ENCODE assay signal across 8 cellular contexts in the genomic region with DNA sequence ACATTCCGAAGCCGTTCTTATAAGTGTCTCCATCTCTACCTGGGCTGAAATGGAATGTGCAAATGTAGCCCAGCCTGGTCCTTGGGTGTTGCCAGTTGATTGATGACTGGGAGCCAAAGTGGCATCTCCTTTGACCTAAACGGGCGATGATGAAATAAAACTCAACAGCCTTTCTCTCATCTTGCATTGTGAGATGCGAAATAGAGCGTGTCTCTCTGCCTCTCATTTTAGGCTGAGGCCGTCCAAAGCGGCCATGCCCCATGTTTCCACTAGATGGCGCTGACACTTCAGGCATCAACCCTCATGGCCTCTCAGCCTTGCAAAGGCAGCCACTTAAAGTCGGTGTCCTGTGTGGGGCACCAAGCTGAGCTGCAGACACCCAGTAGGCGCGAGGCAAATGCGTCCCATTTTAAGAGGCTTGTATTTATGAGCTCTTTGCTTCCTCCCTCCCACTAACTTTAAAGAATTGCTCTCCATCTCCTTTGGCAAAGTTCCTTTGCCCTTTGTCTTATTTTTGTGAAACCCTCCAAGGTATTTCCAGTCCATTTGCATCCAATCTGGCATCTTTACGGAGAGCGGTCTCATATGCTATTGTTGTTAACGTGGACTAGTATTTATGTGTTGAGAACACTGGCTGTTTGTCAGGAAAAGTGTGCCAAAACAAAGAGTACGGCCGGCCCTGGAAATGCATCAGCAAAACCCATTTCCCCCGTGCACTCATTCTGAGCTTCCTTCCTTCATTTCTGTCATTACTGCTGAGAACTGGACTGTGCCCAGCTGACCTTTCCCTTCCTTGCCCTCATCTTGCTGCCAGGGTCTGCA. TPM values are rescaled to one million over a fixed set of nuclear protein-coding genes. Genes with fewer than 3 reads are reported as not detected.
A peak's percentile ranks its signal among the peaks of the same experiment; 100 is the strongest.
DNase-seq lines count a peak whose midpoint lies in the region; ATAC-seq and TF ChIP-seq lines count a peak whose summit lies in the region.

No MANE protein-coding gene starts in this region.

- H3K27me3 ChIP-seq in right lobe of liver: no peaks in the 10 kb centered on the region

- H3K27ac ChIP-seq in cingulate gyrus (ENCODE audit: low read depth, low read length): peak overlapping the region; percentile 81
- H3K27ac ChIP-seq in right lobe of liver: no peak overlapping the region

- no peak for TF ChIP-seq POLR2A in right lobe of liver (IDR thresholded peaks at IDR 0.05)

- WGBS in right lobe of liver (ENCODE audit: insufficient coverage, low coverage, low lambda C conversion rate, missing lambda C conversion rate): 22% methylated on average over 13 of the region's 19 CpGs

- H3K36me3 ChIP-seq in right lobe of liver: no peaks in the 10 kb centered on the region

- DNase-seq in AG09319 (ENCODE audit: extremely low read depth, low read depth) (peak; percentile 44), NCI-H510A treated with DMSO at 0.1 percent for 48 hours (lab: John Stamatoyannopoulos, UW) (peak; percentile 78), right lobe of liver (peak; percentile 78 to 85 (median 82))
- DNase-seq in activated CD4-positive, alpha-beta T cell treated with anti-CD3 and anti-CD28 coated beads for 48 hours: peak; percentile 91
- peak; percentile 51 to 81 (median 71) for DNase-seq in stimulated activated CD4-positive, alpha-beta T cell treated with anti-CD3 and anti-CD28 coated beads, TNF-alpha, amount 100 ng/mL, for 1 hour (ENCODE audit: low read depth in 3 of 3, low spot score in 1 of 3)

- H3K4me1 ChIP-seq in right lobe of liver: peaks cover 0 to 4% (median 0%) of the 10 kb centered on the region in 4 donors

- no peaks in the 10 kb centered on the region for H3K9me3 ChIP-seq in right lobe of liver

- TF ChIP-seq CTCF in AG09319 (IDR thresholded peaks at IDR 0.05; ENCODE audit: low read depth, low read length) (peak; percentile 98), right lobe of liver (IDR thresholded peaks at IDR 0.05) (peak; percentile 96 to 99 (median 98))

- peak; percentile 84 for ATAC-seq in GM18909 (IDR thresholded peaks at IDR 0.05; ENCODE audit: poor library complexity, unreplicated experiment)
- peak; percentile 77 for ATAC-seq in HG03196 (IDR thresholded peaks at IDR 0.05; ENCODE audit: unreplicated experiment)
- ATAC-seq in right lobe of liver: peak; percentile 97 to 99 (median 98)

- intact Hi-C loops in right lobe of liver (cut with DNase I): loop anchor here (10.0 kb wide), 3 partner anchors 58 to 298 kb away; no protein-coding TSS in a partner anchor

- H3K4me3 ChIP-seq in right lobe of liver: no peak overlapping the region

RNA-seq across cellular contexts. Expression of gene GPRC5A, which starts 25.0 kb away (rescaled TPM):
- under 1 TPM; 0.35 to 0.80 (median 0.44) TPM for total RNA-seq in right lobe of liver

RNA-seq across cellular contexts. Expression of gene GPRC5D, which starts 35.6 kb away (rescaled TPM):
- total RNA-seq in right lobe of liver: not detected
